Comparison of ENCODE assay signal across 7 cellular contexts in the genomic region with DNA sequence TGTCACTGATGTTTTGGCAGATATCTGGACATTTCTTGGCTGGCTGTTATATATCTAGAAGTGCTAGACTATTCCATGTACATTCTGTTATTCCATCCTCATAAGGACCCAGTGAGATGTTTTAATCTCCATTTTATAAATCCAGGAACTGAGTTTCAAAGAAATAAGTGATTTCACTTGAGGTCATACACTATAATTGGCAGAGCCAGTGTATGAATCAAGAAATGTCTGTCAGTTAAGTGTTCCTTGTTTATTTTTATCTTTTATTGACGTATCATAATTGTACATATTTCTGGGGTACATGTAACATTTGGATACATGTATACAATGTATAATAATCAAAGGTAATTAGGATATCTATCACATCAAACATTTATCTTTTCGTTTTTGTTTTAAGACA.
"Had no signal": no experiment of that assay in that cellular context is flagged by ENCODE, and none has a peak within 500 bp of the region (broad histone marks: within the 10 kb centered on the region; RNA-seq: fewer than 3 reads in every experiment).

No MANE protein-coding gene starts in this region.

- H3K4me3 ChIP-seq: GM23338, HAP-1 had no signal

- DNase-seq: HFFc6, KBM-7 had no signal

- H3K4me1 ChIP-seq: HAP-1 had no signal

- ATAC-seq: GM23338, HCT116, HepG2 had no signal

- H3K36me3 ChIP-seq: HAP-1 had no signal

- H3K27ac ChIP-seq: HL-60 had no signal

- H3K9me3 ChIP-seq: HAP-1 had no signal
